8 cellular contexts compared by ENCODE assay signal in the genomic region with DNA sequence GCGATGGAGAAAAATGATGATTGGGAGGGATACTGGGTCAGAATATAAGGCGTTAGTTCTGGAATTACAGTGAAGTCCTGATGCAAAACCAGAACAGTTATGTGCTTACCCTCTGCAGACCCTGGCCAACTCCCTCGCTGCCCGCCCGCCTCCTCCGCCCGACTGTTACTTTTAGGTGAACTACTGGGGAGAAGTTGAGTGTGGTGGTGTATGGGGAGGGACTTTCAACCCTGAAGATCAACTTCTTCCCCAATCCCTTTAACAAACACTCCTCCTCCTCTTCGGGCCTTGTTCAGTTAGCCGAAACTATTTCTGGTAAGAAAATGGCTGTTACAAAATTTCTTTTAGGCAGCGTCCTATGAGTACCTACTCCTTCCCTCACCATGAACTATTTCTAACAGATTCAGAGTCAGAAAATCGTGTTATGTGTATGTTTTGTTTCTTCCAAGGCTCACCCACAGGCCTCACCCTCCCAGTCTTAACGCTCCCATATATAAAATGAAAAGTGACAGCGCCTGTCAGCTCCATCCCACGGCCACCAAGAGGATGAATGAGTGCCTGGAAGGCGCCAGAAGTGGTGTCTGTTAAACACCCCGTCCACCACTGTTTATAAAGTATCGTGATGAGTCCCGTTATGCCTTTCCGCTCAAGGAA. TPM values are rescaled to one million over a fixed set of nuclear protein-coding genes. Genes with fewer than 3 reads are reported as not detected.
DNase-seq lines count a peak whose midpoint lies in the region; ATAC-seq and TF ChIP-seq lines count a peak whose summit lies in the region.

No MANE protein-coding gene starts in this region.

- H3K4me1 Mint-ChIP-seq in CD14-positive monocyte (peaks cover 56% of the 10 kb centered on the region), naive B cell (peaks cover 40 to 59% (median 54%) of the 10 kb centered on the region in 3 donors)

- H3K4me1 ChIP-seq in duodenal mucosa (ENCODE audit: control insufficient read depth in 1 of 2, insufficient read depth in 2 of 2, low read length in 2 of 2) = peaks cover 25 to 39% of the 10 kb centered on the region in 2 donors

- intact Hi-C loops in CD14-positive monocyte (cut with micrococcal nuclease) = loop anchor here (2.0 to 10.0 kb wide), 4 partner anchors 164 to 326 kb away; partner anchors contain the start of genes SEC23A (in 2 of the 2), PNN (in 1 of the 2) and TRAPPC6B (in 1 of the 2)

- H3K36me3 Mint-ChIP-seq in CD14-positive monocyte (peaks cover 0 to 2% of the 10 kb centered on the region in 2 donors), naive B cell (no peaks in the 10 kb centered on the region)

- peak overlapping the region; percentile 83 to 97 for H3K4me3 ChIP-seq in duodenal mucosa (ENCODE audit: low read depth in 1 of 2, low read length in 2 of 2)

- H3K27me3 ChIP-seq in duodenal mucosa (ENCODE audit: control insufficient read depth in 1 of 2, insufficient read depth in 2 of 2, low read length in 2 of 2) = no peaks in the 10 kb centered on the region

- H3K27me3 Mint-ChIP-seq in CD14-positive monocyte (ENCODE audit: low read depth in 3 of 3) (peaks cover 0 to 1% (median 0%) of the 10 kb centered on the region in 3 donors), naive B cell (no peaks in the 10 kb centered on the region)

- no peaks in the 10 kb centered on the region for H3K9me3 Mint-ChIP-seq in CD14-positive monocyte
- no peaks in the 10 kb centered on the region for H3K9me3 Mint-ChIP-seq in naive B cell

- peak overlapping the region; percentile 100 for H3K27ac ChIP-seq in duodenal mucosa (ENCODE audit: low read depth, low read length)

- DNase-seq in CD14-positive monocyte (ENCODE audit: low spot score) (no peak), OCI-M1 (lab: John Stamatoyannopoulos, UW) (peak; percentile 48), naive B cell (peak; percentile 6), HPDE6-E6E7 (ENCODE audit: extremely low spot score) (no peak), ureter (ENCODE audit: low spot score) (no peak), NCI-H1105 treated with DMSO at 0.1 percent for 48 hours (lab: John Stamatoyannopoulos, UW) (no peak)

- H3K4me3 Mint-ChIP-seq in CD14-positive monocyte = peak overlapping the region; percentile 96 to 99
- peak overlapping the region; percentile 90 to 100 (median 98) for H3K4me3 Mint-ChIP-seq in naive B cell

- TF ChIP-seq CTCF in CD14-positive monocyte (IDR thresholded peaks at IDR 0.05) = no peak

- peak overlapping the region; percentile 88 to 96 for H3K9ac ChIP-seq in duodenal mucosa (ENCODE audit: low read depth in 1 of 2, low read length in 2 of 2)

- ATAC-seq in GM21576 (IDR thresholded peaks at IDR 0.05; ENCODE audit: unreplicated experiment) (peak; percentile 0), naive B cell (ENCODE audit: low read depth in 2 of 2) (no peak)

- H3K36me3 ChIP-seq in duodenal mucosa (ENCODE audit: control insufficient read depth in 1 of 2, insufficient read depth in 2 of 2, low read length in 2 of 2) = no peaks in the 10 kb centered on the region

- peak overlapping the region; percentile 95 to 100 (median 96) for H3K27ac Mint-ChIP-seq in CD14-positive monocyte
- peak overlapping the region; percentile 96 to 99 (median 98) for H3K27ac Mint-ChIP-seq in naive B cell

- H3K9me3 ChIP-seq in duodenal mucosa (ENCODE audit: control insufficient read depth in 1 of 2, low read length in 2 of 2) = no peaks in the 10 kb centered on the region

RNA-seq across cellular contexts. Expression of gene FBXO33, which starts 1.3 kb away (rescaled TPM):
- polyA plus RNA-seq in CD14-positive monocyte = 10 to 100 TPM in 1 of 2 donors, 1 to 10 TPM in 1; 9.0 to 14.1 TPM
- 10 to 100 TPM; 13.2 to 21.3 (median 19.6) TPM for polyA plus RNA-seq in naive B cell (ENCODE audit: low read depth in 6 of 6)
- total RNA-seq in ureter = 8.0 TPM

Comparison
In these comparisons a context has a peak if more than half of its experiments do, and no peak if none do; other contexts are left out.
1. DNase-seq: peak in OCI-M1 (single experiment) and naive B cell (single experiment); none in CD14-positive monocyte (single experiment), HPDE6-E6E7 (single experiment), ureter (single experiment) and NCI-H1105 treated with DMSO at 0.1 percent for 48 hours (single experiment).